ENCODE assay signal across 9 cellular contexts in the genomic region with DNA sequence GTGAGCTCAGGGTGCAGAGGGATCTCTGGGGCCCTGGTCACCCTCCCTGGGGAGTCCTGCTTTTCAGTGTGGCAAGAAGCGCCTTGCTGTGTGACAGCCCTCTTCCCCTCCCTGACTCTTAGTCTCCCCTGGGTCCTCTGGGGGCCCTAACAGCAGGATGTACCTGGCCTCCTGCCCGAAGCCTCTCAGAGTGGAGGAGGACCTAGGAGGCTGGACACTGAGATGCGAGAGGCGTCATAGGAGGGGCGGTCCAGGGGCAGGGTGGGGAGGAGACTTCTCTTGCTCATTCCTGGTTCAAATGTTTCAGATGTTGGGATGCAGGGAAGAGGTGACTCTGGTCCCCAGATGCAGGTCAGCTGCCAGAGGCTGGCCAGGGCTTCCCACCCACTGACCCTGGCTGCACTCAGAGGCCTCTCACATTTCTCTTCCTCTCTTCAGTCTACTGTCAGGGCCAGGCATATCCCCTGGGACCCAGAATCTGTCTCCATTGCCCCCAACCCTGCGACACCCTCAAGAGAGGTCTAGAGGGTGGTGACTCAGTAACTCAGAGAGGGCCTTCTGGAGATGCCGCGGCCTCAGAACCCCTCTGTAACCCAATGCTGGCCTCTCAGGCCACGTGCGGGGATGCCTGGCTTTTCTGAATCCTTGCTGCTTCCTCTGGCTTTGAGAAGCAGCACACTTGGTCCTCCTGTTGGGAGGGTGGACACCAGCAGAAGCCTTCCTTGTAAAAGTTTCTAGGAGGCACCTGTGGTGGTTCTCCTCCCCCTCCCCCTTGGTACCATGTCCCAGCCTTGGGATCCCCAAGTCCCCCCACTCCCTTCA.
DNase-seq lines count a peak whose midpoint lies in the region; FAIRE-seq and TF ChIP-seq lines count a peak whose summit lies in the region.
"Had no signal": no experiment of that assay in that cellular context is flagged by ENCODE, and none has a peak within 500 bp of the region (broad histone marks: within the 10 kb centered on the region; RNA-seq: fewer than 3 reads in every experiment).

No MANE protein-coding gene starts in this region.

- no peaks in the 10 kb centered on the region for H3K36me3 ChIP-seq in mucosa of stomach (ENCODE audit: control insufficient read depth, insufficient read depth, low read length)

- H3K4me1 ChIP-seq in mucosa of stomach (ENCODE audit: control insufficient read depth, insufficient read depth, low read length), result peaks cover 40% of the 10 kb centered on the region

- DNase-seq in DMS 273 (lab: John Stamatoyannopoulos, UW; ENCODE audit: unreplicated experiment) (peak; percentile 35), DMS 273 treated with DMSO at 0.1 percent for 48 hours (lab: John Stamatoyannopoulos, UW) (no peak), epithelial cell of esophagus (ENCODE audit: low read depth) (peak; percentile 64), urothelium cell line (ENCODE audit: low spot score) (peak; percentile 52), MV-4-11 (lab: John Stamatoyannopoulos, UW) (no peak), NCI-H1048 (lab: John Stamatoyannopoulos, UW) (no peak), ecto neural progenitor cell (ENCODE audit: low spot score) (no peak)

- H3K4me3 ChIP-seq in epithelial cell of esophagus (ENCODE audit: low read length) (no peak overlapping the region), mucosa of stomach (ENCODE audit: low read length) (no peak overlapping the region)

- FAIRE-seq in urothelium cell line (lab: Jason Lieb, UNC), result peak; percentile 63
- FAIRE-seq: islet of Langerhans had no signal

- no peak for TF ChIP-seq CTCF in epithelial cell of esophagus (IDR thresholded peaks at IDR 0.05; ENCODE audit: insufficient read depth, low read depth, low read length, missing control alignments)

- H3K27me3 ChIP-seq in mucosa of stomach (ENCODE audit: control insufficient read depth, insufficient read depth, low read length), result no peaks in the 10 kb centered on the region

- H3K9me3 ChIP-seq in mucosa of stomach (ENCODE audit: control insufficient read depth, low read length), result no peaks in the 10 kb centered on the region

- H3K9ac ChIP-seq in mucosa of stomach (ENCODE audit: low read length), result peak overlapping the region; percentile 38

Comparison
In these comparisons a context has a peak if more than half of its experiments do, and no peak if none do; other contexts are left out.
1. DNase-seq: peak in DMS 273 (single experiment), epithelial cell of esophagus (single experiment) and urothelium cell line (single experiment); none in DMS 273 treated with DMSO at 0.1 percent for 48 hours (single experiment), MV-4-11 (single experiment), NCI-H1048 (single experiment) and ecto neural progenitor cell (single experiment).